8 cellular contexts compared by ENCODE assay signal in the genomic region with DNA sequence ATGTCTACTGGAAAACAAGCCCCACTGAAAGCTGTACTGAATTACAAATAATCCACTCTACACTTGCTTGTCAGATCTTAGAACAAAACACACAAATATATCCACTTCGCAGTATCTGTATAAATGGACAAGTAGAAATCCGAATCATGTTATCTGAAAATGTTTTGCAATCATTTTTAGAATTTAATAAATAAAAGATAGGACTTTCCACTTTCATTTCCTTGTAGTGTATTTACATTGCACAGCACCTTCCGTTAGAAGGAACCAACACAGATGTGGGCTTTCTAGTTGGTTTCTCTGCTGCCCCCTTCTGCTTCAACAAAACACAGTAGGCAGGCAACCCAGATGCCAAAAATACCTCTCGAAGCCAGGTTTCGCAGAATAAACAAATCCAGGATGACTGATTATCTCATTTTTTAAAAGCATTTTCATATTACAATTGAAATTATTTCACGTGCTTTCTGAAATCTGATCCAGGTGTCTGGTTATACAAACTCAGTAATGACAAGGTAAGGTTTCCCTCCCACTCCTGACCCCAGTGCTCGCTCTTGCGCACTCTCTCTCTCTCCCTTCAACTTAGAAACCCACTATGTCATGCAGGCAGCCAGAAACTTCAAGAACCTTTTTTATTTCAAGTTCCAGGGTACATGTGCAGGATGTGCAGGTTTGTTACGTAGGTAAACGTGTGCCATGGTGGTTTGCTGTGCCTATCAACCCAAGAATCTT.
DNase-seq lines count a peak whose midpoint lies in the region; ATAC-seq, FAIRE-seq and TF ChIP-seq lines count a peak whose summit lies in the region.

No MANE protein-coding gene starts in this region.

- no peak overlapping the region for H3K4me3 ChIP-seq in AG10803 (ENCODE audit: low read length)
- H3K4me3 ChIP-seq in HepG2 (replicated peaks in 1 of 3; ENCODE audit: insufficient read depth in 1 of 3, low read depth in 2 of 3, low read length in 3 of 3): no peak overlapping the region
- no peak overlapping the region for H3K4me3 ChIP-seq in upper lobe of left lung

- H2AFZ ChIP-seq in HepG2 (ENCODE audit: low read length): no peak overlapping the region

- H3K27ac ChIP-seq in HepG2 (ENCODE audit: extremely low read length, insufficient read depth, low read length): no peak overlapping the region
- no peak overlapping the region for H3K27ac ChIP-seq in upper lobe of left lung

- peak; percentile 76 for TF ChIP-seq CTCF in AG10803 (conservative IDR thresholded peaks at IDR 0.05; ENCODE audit: low read length)
- TF ChIP-seq CTCF in HepG2 (CRISPR knock-in tag; IDR thresholded peaks at IDR 0.05): peak; percentile 60
- peak in 5 of 6 experiments; percentile 36 to 58 (median 39) for TF ChIP-seq CTCF in upper lobe of left lung (IDR thresholded peaks at IDR 0.05)

- peak; percentile 74 for FAIRE-seq in HepG2 (lab: Jason Lieb, UNC)

- H3K36me3 ChIP-seq in HepG2 (replicated peaks in 1 of 2; ENCODE audit: control insufficient read depth in 1 of 2, insufficient read depth in 2 of 2, low read length in 2 of 2) (no peaks in the 10 kb centered on the region), upper lobe of left lung (no peaks in the 10 kb centered on the region)

- TF ChIP-seq POLR2A in GM18505 (IDR thresholded peaks at IDR 0.05; ENCODE audit: borderline replicate concordance, extremely low read depth, insufficient read depth, insufficient read length): no peak
- no peak for TF ChIP-seq POLR2A in HepG2 (IDR thresholded peaks at IDR 0.05; ENCODE audit: insufficient read depth in 1 of 2, low read depth in 2 of 2, low read length in 2 of 2)
- TF ChIP-seq POLR2A in upper lobe of left lung (IDR thresholded peaks at IDR 0.05): no peak

- WGBS in HepG2 (ENCODE audit: low lambda C conversion rate): 71% methylated on average over 10 of the region's 10 CpGs
- WGBS in upper lobe of left lung, 2 donors: 37% methylated on average over 10 of the region's 10 CpGs

- POLR2A ChIA-PET in HepG2 (lab: Yijun Ruan, JAX): no interaction called here

- in situ Hi-C loops in HepG2 (cut with HindIII; ENCODE audit: extremely low pct_ligation_motif_present, low pct_unique_long_range_greater_than_20kb): no loop called here

- ATAC-seq in GM18505 (IDR thresholded peaks at IDR 0.05; ENCODE audit: unreplicated experiment) (peak; percentile 84), HG02840 (IDR thresholded peaks at IDR 0.05; ENCODE audit: low FRiP score, unreplicated experiment) (peak; percentile 69), HepG2 (peak; percentile 86), upper lobe of left lung (ENCODE audit: low FRiP score in 2 of 2) (peak in 1 of 2 donors; percentile 66)

- no TSS peak for BruUV-seq in HepG2 (replicated peaks; lab: Mats Ljungman, UMichigan)

- H3K27me3 ChIP-seq in HepG2 (ENCODE audit: control insufficient read depth in 1 of 2, insufficient read depth in 2 of 2, low read length in 2 of 2): no peaks in the 10 kb centered on the region
- no peaks in the 10 kb centered on the region for H3K27me3 ChIP-seq in upper lobe of left lung

- peak; percentile 56 for DNase-seq in AG10803 (ENCODE audit: low read depth)
- DNase-seq in NCI-H146 (lab: John Stamatoyannopoulos, UW): peak; percentile 47
- peak; percentile 29 for DNase-seq in T-helper 22 cell (ENCODE audit: low read depth)
- DNase-seq in central memory CD4-positive, alpha-beta T cell: peak; percentile 79
- DNase-seq in HepG2 (ENCODE audit: low spot score): peak; percentile 8
- DNase-seq in upper lobe of left lung: peak in 1 of 2 donors; percentile 31

- TF ChIP-seq EP300 in HepG2 (IDR thresholded peaks at IDR 0.05; ENCODE audit: low read depth in 2 of 2, low read length in 2 of 2): no peak
- no peak for TF ChIP-seq EP300 in HepG2 (CRISPR knock-in tag; IDR thresholded peaks at IDR 0.05; ENCODE audit: borderline replicate concordance)
- no peak for TF ChIP-seq EP300 in upper lobe of left lung (IDR thresholded peaks at IDR 0.05)

- H3K9ac ChIP-seq in HepG2 (ENCODE audit: insufficient read depth, low read depth, low read length): no peak overlapping the region

- no peak overlapping the region for H3K4me2 ChIP-seq in HepG2 (ENCODE audit: low read depth, low read length)

- H4K20me1 ChIP-seq in HepG2 (ENCODE audit: insufficient read depth, low read length): no peaks in the 10 kb centered on the region

- H3K79me2 ChIP-seq in HepG2 (ENCODE audit: insufficient read depth, low read length): no peaks in the 10 kb centered on the region

- intact Hi-C loops in HepG2 (cut with micrococcal nuclease; ENCODE audit: unreplicated experiment): loop anchor here (1.0 to 10.0 kb wide), 3 partner anchors 105 to 962 kb away; a partner anchor contains a TSS

- H3K9me3 ChIP-seq in HepG2 (ENCODE audit: low read length) (no peaks in the 10 kb centered on the region), upper lobe of left lung (no peaks in the 10 kb centered on the region)

- H3K4me1 ChIP-seq in HepG2 (ENCODE audit: insufficient read depth, low read length) (peaks cover 3% of the 10 kb centered on the region), upper lobe of left lung (peaks cover 5 to 15% (median 12%) of the 10 kb centered on the region in 4 donors)

- no peak for TF ChIP-seq RAD21 in HepG2 (CRISPR knock-in tag; IDR thresholded peaks at IDR 0.05)

- CTCF ChIA-PET in HepG2 (lab: Yijun Ruan, JAX; ENCODE audit: low intra/inter-chr PET ratio, low total read pairs): interaction anchor here (1.1 kb wide), 1 partner anchor 104 kb away, joined by 3 read pairs; no protein-coding TSS in a partner anchor

TF ChIP-seq in HepG2, 621 proteins besides CTCF, POLR2A, EP300 and RAD21 (continues in another document):
- TF ChIP-seq RORA (CRISPR knock-in tag; IDR thresholded peaks at IDR 0.05) (no peak), ZNF382 (CRISPR knock-in tag; IDR thresholded peaks at IDR 0.05; ENCODE audit: borderline replicate concordance) (no peak), NCOR1 (IDR thresholded peaks at IDR 0.05; ENCODE audit: borderline replicate concordance, low read length) (no peak), RFXANK (CRISPR knock-in tag; IDR thresholded peaks at IDR 0.05) (no peak), ZNF883 (CRISPR knock-in tag; IDR thresholded peaks at IDR 0.05; ENCODE audit: not compliant biosample characterization) (no peak), MBD4 (IDR thresholded peaks at IDR 0.05; ENCODE audit: borderline replicate concordance, low read length) (no peak)
- TF ChIP-seq, protein P1, sequence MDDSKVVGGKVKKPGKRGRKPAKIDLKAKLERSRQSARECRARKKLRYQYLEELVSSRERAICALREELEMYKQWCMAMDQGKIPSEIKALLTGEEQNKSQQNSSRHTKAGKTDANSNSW (CRISPR knock-in tag; IDR thresholded peaks at IDR 0.05; ENCODE audit: borderline replicate concordance): no peak
- TF ChIP-seq, protein P2, sequence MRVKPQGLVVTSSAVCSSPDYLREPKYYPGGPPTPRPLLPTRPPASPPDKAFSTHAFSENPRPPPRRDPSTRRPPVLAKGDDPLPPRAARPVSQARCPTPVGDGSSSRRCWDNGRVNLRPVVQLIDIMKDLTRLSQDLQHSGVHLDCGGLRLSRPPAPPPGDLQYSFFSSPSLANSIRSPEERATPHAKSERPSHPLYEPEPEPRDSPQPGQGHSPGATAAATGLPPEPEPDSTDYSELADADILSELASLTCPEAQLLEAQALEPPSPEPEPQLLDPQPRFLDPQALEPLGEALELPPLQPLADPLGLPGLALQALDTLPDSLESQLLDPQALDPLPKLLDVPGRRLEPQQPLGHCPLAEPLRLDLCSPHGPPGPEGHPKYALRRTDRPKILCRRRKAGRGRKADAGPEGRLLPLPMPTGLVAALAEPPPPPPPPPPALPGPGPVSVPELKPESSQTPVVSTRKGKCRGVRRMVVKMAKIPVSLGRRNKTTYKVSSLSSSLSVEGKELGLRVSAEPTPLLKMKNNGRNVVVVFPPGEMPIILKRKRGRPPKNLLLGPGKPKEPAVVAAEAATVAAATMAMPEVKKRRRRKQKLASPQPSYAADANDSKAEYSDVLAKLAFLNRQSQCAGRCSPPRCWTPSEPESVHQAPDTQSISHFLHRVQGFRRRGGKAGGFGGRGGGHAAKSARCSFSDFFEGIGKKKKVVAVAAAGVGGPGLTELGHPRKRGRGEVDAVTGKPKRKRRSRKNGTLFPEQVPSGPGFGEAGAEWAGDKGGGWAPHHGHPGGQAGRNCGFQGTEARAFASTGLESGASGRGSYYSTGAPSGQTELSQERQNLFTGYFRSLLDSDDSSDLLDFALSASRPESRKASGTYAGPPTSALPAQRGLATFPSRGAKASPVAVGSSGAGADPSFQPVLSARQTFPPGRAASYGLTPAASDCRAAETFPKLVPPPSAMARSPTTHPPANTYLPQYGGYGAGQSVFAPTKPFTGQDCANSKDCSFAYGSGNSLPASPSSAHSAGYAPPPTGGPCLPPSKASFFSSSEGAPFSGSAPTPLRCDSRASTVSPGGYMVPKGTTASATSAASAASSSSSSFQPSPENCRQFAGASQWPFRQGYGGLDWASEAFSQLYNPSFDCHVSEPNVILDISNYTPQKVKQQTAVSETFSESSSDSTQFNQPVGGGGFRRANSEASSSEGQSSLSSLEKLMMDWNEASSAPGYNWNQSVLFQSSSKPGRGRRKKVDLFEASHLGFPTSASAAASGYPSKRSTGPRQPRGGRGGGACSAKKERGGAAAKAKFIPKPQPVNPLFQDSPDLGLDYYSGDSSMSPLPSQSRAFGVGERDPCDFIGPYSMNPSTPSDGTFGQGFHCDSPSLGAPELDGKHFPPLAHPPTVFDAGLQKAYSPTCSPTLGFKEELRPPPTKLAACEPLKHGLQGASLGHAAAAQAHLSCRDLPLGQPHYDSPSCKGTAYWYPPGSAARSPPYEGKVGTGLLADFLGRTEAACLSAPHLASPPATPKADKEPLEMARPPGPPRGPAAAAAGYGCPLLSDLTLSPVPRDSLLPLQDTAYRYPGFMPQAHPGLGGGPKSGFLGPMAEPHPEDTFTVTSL (CRISPR knock-in tag; IDR thresholded peaks at IDR 0.05; ENCODE audit: borderline replicate concordance): no peak
- TF ChIP-seq, protein P3, sequence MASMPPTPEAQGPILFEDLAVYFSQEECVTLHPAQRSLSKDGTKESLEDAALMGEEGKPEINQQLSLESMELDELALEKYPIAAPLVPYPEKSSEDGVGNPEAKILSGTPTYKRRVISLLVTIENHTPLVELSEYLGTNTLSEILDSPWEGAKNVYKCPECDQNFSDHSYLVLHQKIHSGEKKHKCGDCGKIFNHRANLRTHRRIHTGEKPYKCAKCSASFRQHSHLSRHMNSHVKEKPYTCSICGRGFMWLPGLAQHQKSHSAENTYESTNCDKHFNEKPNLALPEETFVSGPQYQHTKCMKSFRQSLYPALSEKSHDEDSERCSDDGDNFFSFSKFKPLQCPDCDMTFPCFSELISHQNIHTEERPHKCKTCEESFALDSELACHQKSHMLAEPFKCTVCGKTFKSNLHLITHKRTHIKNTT (CRISPR knock-in tag; IDR thresholded peaks at IDR 0.05): no peak
